In genomic region chr6:4672772-4673171, GRCh38 we compare ENCODE assay signal across 28 cellular contexts.
DNase-seq lines count a peak whose midpoint lies in the region; ATAC-seq, FAIRE-seq and TF ChIP-seq lines count a peak whose summit lies in the region.
"Had no signal": no experiment of that assay in that cellular context is flagged by ENCODE, and none has a peak within 500 bp of the region (broad histone marks: within the 10 kb centered on the region; RNA-seq: fewer than 3 reads in every experiment).

No MANE protein-coding gene starts in this region.

- H3K9me3 Mint-ChIP-seq in astrocyte (ENCODE audit: unreplicated experiment): peaks cover 3% of the 10 kb centered on the region
- H3K9me3 Mint-ChIP-seq: activated CD4-positive, alpha-beta T cell treated with anti-CD3 and anti-CD28 coated beads, Interleukin-2, amount 10 ng/mL, durations not matched to agents 24 days and 14 days; activated naive CD4-positive, alpha-beta T cell treated with anti-CD3 and anti-CD28 coated beads for 36 hours; natural killer cell treated with Interleukin-12 subunit alpha and Interleukin-12 subunit beta and Interleukin-15 and Interleukin-18, amount 100 ng/mL, for 72 hours; T-helper 1 cell treated with Interleukin-12 subunit alpha and Interleukin-12 subunit beta and Interleukin-4 antibody, amounts not matched to agents 30 μg/mL and 1 μg/mL, for 36 hours had no signal

- no peaks in the 10 kb centered on the region for H4K20me1 ChIP-seq in astrocyte (ENCODE audit: insufficient read depth, low read length)

- FAIRE-seq in astrocyte (lab: Jason Lieb, UNC): no peak
- no peak for FAIRE-seq in D721Med (lab: Jason Lieb, UNC)
- FAIRE-seq: frontal cortex, GM12878, H54, islet of Langerhans had no signal

- H3K27ac ChIP-seq in astrocyte (ENCODE audit: low read depth, low read length): no peak overlapping the region
- H3K27ac ChIP-seq: dorsolateral prefrontal cortex, KMS-11, tibial artery, VCaP had no signal

- H3K27ac Mint-ChIP-seq in astrocyte (ENCODE audit: unreplicated experiment): no peak overlapping the region
- H3K27ac Mint-ChIP-seq: activated CD4-positive, alpha-beta T cell treated with anti-CD3 and anti-CD28 coated beads, Interleukin-2, amount 10 ng/mL, durations not matched to agents 24 days and 14 days; activated CD8-positive, alpha-beta memory T cell treated with anti-CD3 and anti-CD28 coated beads, Interleukin-2, amount 10 ng/mL, durations not matched to agents 7 days and 5 days; activated naive CD4-positive, alpha-beta T cell treated with anti-CD3 and anti-CD28 coated beads for 36 hours; natural killer cell treated with Interleukin-12 subunit alpha and Interleukin-12 subunit beta and Interleukin-15 and Interleukin-18, amount 100 ng/mL, for 72 hours; T-helper 1 cell treated with Interleukin-12 subunit alpha and Interleukin-12 subunit beta and Interleukin-4 antibody, amounts not matched to agents 30 μg/mL and 1 μg/mL, for 36 hours had no signal

- no peaks in the 10 kb centered on the region for H3K79me2 ChIP-seq in astrocyte (ENCODE audit: insufficient read depth, low read length)

- no peaks in the 10 kb centered on the region for H3K36me3 ChIP-seq in astrocyte (ENCODE audit: insufficient read depth, low read length)
- H3K36me3 ChIP-seq: BE2C, tibial artery had no signal

- peaks cover 9% of the 10 kb centered on the region for H3K4me1 ChIP-seq in astrocyte (ENCODE audit: insufficient read depth, low read length)
- H3K4me1 ChIP-seq: BE2C had no signal

- DNase-seq in EH (ENCODE audit: low read depth) (peak; percentile 70), astrocyte (ENCODE audit: low read depth) (peak; percentile 61), fibroblast of peridontal ligament (ENCODE audit: extremely low read depth) (peak; percentile 21), stromal cell of bone marrow (ENCODE audit: low read depth) (peak; percentile 46), T-helper 9 cell (no peak), NCI-H345 treated with DMSO at 0.1 percent for 48 hours (lab: John Stamatoyannopoulos, UW; ENCODE audit: unreplicated experiment) (no peak), D721Med (ENCODE audit: insufficient read length, low spot score) (no peak)
- DNase-seq: activated CD4-positive, alpha-beta T cell treated with anti-CD3 and anti-CD28 coated beads, Interleukin-2, amount 10 ng/mL, durations not matched to agents 24 days and 14 days; activated CD8-positive, alpha-beta memory T cell treated with anti-CD3 and anti-CD28 coated beads, Interleukin-2, amount 10 ng/mL, durations not matched to agents 7 days and 5 days; activated naive CD4-positive, alpha-beta T cell treated with anti-CD3 and anti-CD28 coated beads for 36 hours; amygdala; BE2C; DMS79; dorsolateral prefrontal cortex; hippocampal formation; NCI-H187; NCI-H69; stimulated activated naive CD8-positive, alpha-beta T cell treated with anti-CD3 and anti-CD28 coated beads, Interleukin-15, Interleukin-2, amounts not matched to agents 100 U/mL and 50 U/mL, for 24 hours; tibial artery had no signal

- no peak overlapping the region for H3K4me3 Mint-ChIP-seq in astrocyte (ENCODE audit: unreplicated experiment)
- H3K4me3 Mint-ChIP-seq: activated CD4-positive, alpha-beta T cell treated with anti-CD3 and anti-CD28 coated beads, Interleukin-2, amount 10 ng/mL, durations not matched to agents 24 days and 14 days; activated CD8-positive, alpha-beta memory T cell treated with anti-CD3 and anti-CD28 coated beads, Interleukin-2, amount 10 ng/mL, durations not matched to agents 7 days and 5 days; activated naive CD4-positive, alpha-beta T cell treated with anti-CD3 and anti-CD28 coated beads for 36 hours; natural killer cell treated with Interleukin-12 subunit alpha and Interleukin-12 subunit beta and Interleukin-15 and Interleukin-18, amount 100 ng/mL, for 72 hours; T-helper 1 cell treated with Interleukin-12 subunit alpha and Interleukin-12 subunit beta and Interleukin-4 antibody, amounts not matched to agents 30 μg/mL and 1 μg/mL, for 36 hours had no signal

- no peak overlapping the region for H2AFZ ChIP-seq in astrocyte (ENCODE audit: low read depth, low read length)

- H3K4me3 ChIP-seq in astrocyte (ENCODE audit: insufficient read depth, low read depth, low read length): no peak overlapping the region
- H3K4me3 ChIP-seq: dorsolateral prefrontal cortex, GM12878, tibial artery had no signal

- peaks cover 15% of the 10 kb centered on the region for H3K4me1 Mint-ChIP-seq in astrocyte (ENCODE audit: low read depth, unreplicated experiment)
- H3K4me1 Mint-ChIP-seq: activated CD4-positive, alpha-beta T cell treated with anti-CD3 and anti-CD28 coated beads, Interleukin-2, amount 10 ng/mL, durations not matched to agents 24 days and 14 days; activated CD8-positive, alpha-beta memory T cell treated with anti-CD3 and anti-CD28 coated beads, Interleukin-2, amount 10 ng/mL, durations not matched to agents 7 days and 5 days had no signal

- H3K9ac ChIP-seq in astrocyte (ENCODE audit: low read length): no peak overlapping the region
- H3K9ac ChIP-seq: KMS-11 had no signal

- no peak for ATAC-seq in HG03439 (IDR thresholded peaks at IDR 0.05; ENCODE audit: unreplicated experiment)
- ATAC-seq: activated CD8-positive, alpha-beta memory T cell treated with anti-CD3 and anti-CD28 coated beads, Interleukin-2, amount 10 ng/mL, durations not matched to agents 7 days and 5 days; GM12878; stimulated activated naive CD8-positive, alpha-beta T cell treated with anti-CD3 and anti-CD28 coated beads, Interleukin-15, Interleukin-2, amounts not matched to agents 100 U/mL and 50 U/mL, for 24 hours had no signal

- no peak overlapping the region for H3K4me2 ChIP-seq in astrocyte (ENCODE audit: low read length)
- H3K4me2 ChIP-seq: KMS-11 had no signal

- peaks cover 2% of the 10 kb centered on the region for H3K27me3 ChIP-seq in astrocyte (ENCODE audit: insufficient read depth, low read length)
- H3K27me3 ChIP-seq: BE2C, dorsolateral prefrontal cortex, tibial artery had no signal

- H3K36me3 Mint-ChIP-seq in astrocyte (ENCODE audit: low read depth, unreplicated experiment): no peaks in the 10 kb centered on the region
- H3K36me3 Mint-ChIP-seq: activated CD8-positive, alpha-beta memory T cell treated with anti-CD3 and anti-CD28 coated beads, Interleukin-2, amount 10 ng/mL, durations not matched to agents 7 days and 5 days; natural killer cell treated with Interleukin-12 subunit alpha and Interleukin-12 subunit beta and Interleukin-15 and Interleukin-18, amount 100 ng/mL, for 72 hours had no signal

- no peaks in the 10 kb centered on the region for H3K9me3 ChIP-seq in astrocyte (ENCODE audit: insufficient read depth, low read depth, low read length)
- H3K9me3 ChIP-seq: BE2C, tibial artery had no signal

- H3K27me3 Mint-ChIP-seq in astrocyte (ENCODE audit: low read depth, unreplicated experiment): peaks cover 17% of the 10 kb centered on the region
- H3K27me3 Mint-ChIP-seq: activated CD4-positive, alpha-beta T cell treated with anti-CD3 and anti-CD28 coated beads, Interleukin-2, amount 10 ng/mL, durations not matched to agents 24 days and 14 days; activated CD8-positive, alpha-beta memory T cell treated with anti-CD3 and anti-CD28 coated beads, Interleukin-2, amount 10 ng/mL, durations not matched to agents 7 days and 5 days; natural killer cell treated with Interleukin-12 subunit alpha and Interleukin-12 subunit beta and Interleukin-15 and Interleukin-18, amount 100 ng/mL, for 72 hours had no signal

- TF ChIP-seq CTCF in astrocyte (IDR thresholded peaks at IDR 0.05; ENCODE audit: insufficient read depth, low read depth, low read length) (no peak), D721Med (IDR thresholded peaks at IDR 0.05; ENCODE audit: insufficient read depth, missing control alignments) (no peak)

Comparison
In these comparisons a context has a peak if more than half of its experiments do, and no peak if none do; other contexts are left out.
1. DNase-seq: peak in EH (single experiment), astrocyte (single experiment), fibroblast of peridontal ligament (single experiment) and stromal cell of bone marrow (single experiment); none in T-helper 9 cell (single experiment), NCI-H345 treated with DMSO at 0.1 percent for 48 hours (single experiment) and D721Med (single experiment).